ENCODE assay signal across 11 cellular contexts in the genomic region with DNA sequence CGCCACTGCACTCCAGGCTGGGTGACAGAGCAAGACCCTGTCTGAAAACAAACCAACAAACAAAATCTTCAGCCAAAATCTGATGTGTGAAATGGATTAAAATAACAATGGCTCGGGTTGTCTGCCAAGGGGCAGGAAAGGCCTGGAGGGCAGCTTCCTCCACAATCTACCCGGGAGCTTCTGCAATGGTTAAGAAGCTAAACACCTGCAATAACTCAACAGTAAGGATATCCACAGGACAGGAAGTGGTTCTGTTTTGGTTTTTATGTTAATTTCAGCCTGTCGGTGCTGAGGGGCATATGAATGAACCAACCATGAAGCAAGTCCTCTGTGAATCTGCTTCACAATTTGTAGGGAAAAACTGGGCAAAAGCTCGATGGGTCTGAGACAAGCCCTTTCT. TPM values are rescaled to one million over a fixed set of nuclear protein-coding genes. Genes with fewer than 3 reads are reported as not detected.
DNase-seq lines count a peak whose midpoint lies in the region; ATAC-seq and TF ChIP-seq lines count a peak whose summit lies in the region.
"Had no signal": no experiment of that assay in that cellular context is flagged by ENCODE, and none has a peak within 500 bp of the region (broad histone marks: within the 10 kb centered on the region; RNA-seq: fewer than 3 reads in every experiment).

No MANE protein-coding gene starts in this region.

- H3K4me1 Mint-ChIP-seq in natural killer cell (peaks cover 21 to 31% of the 10 kb centered on the region in 2 donors), Calu3 (ENCODE audit: low read depth, unreplicated experiment) (peaks cover under 1% of the 10 kb centered on the region)

- H3K36me3 Mint-ChIP-seq in activated naive CD4-positive, alpha-beta T cell treated with anti-CD3 and anti-CD28 coated beads, Interleukin-2, amount 50 U/mL, for 72 hours, result peaks cover 0 to 27% of the 10 kb centered on the region in 2 donors
- H3K36me3 Mint-ChIP-seq in natural killer cell, result no peaks in the 10 kb centered on the region
- H3K36me3 Mint-ChIP-seq in Calu3 (ENCODE audit: insufficient read depth, unreplicated experiment), result peaks cover 46% of the 10 kb centered on the region

- BruUV-seq in Calu3 (replicated peaks; lab: Mats Ljungman, UMichigan), result no TSS peak

- no peak overlapping the region for H3K4me3 Mint-ChIP-seq in natural killer cell
- no peak overlapping the region for H3K4me3 Mint-ChIP-seq in Calu3 (ENCODE audit: low read depth, unreplicated experiment)

- intact Hi-C loops in natural killer cell (cut with micrococcal nuclease) (no loop called here), Calu3 (cut with micrococcal nuclease; ENCODE audit: unreplicated experiment) (no loop called here)

- H3K27me3 Mint-ChIP-seq in natural killer cell (ENCODE audit: low read depth in 2 of 2), result no peaks in the 10 kb centered on the region
- no peaks in the 10 kb centered on the region for H3K27me3 Mint-ChIP-seq in Calu3 (ENCODE audit: unreplicated experiment)

- CTCF ChIA-PET in Calu3 (lab: Charles Lee), result no interaction called here

- H3K9me3 Mint-ChIP-seq in activated naive CD4-positive, alpha-beta T cell treated with anti-CD3 and anti-CD28 coated beads, Interleukin-2, amount 50 U/mL, for 72 hours, result no peaks in the 10 kb centered on the region
- H3K9me3 Mint-ChIP-seq in natural killer cell (no peaks in the 10 kb centered on the region), Calu3 (ENCODE audit: low read depth, unreplicated experiment) (no peaks in the 10 kb centered on the region)

- ATAC-seq in activated naive CD4-positive, alpha-beta T cell treated with anti-CD3 and anti-CD28 coated beads, Interleukin-2, amount 50 U/mL, for 72 hours, result peak; percentile 30 to 33
- ATAC-seq in natural killer cell, result peak in 2 of 3 donors; percentile 58 to 69
- ATAC-seq: right cardiac atrium had no signal

- peak overlapping the region; percentile 17 to 95 for H3K27ac Mint-ChIP-seq in activated naive CD4-positive, alpha-beta T cell treated with anti-CD3 and anti-CD28 coated beads, Interleukin-2, amount 50 U/mL, for 72 hours
- H3K27ac Mint-ChIP-seq in natural killer cell (peak overlapping the region; percentile 79 to 82), Calu3 (ENCODE audit: unreplicated experiment) (no peak overlapping the region)

- in situ Hi-C loops in KBM-7 (cut with MboI; ENCODE audit: low pct_unique_long_range_greater_than_20kb, low sequenced_read_pairs), result no loop called here

- TF ChIP-seq CTCF in natural killer cell (IDR thresholded peaks at IDR 0.05) (no peak), Calu3 (IDR thresholded peaks at IDR 0.05; ENCODE audit: unreplicated experiment) (no peak)

- peak; percentile 35 for DNase-seq in GF-D8 (lab: John Stamatoyannopoulos, UW)
- peak; percentile 67 for DNase-seq in KBM-7
- DNase-seq in activated naive CD4-positive, alpha-beta T cell treated with anti-CD3 and anti-CD28 coated beads, Interleukin-2, amount 50 U/mL, for 72 hours (ENCODE audit: low spot score in 2 of 2), result no peak
- no peak for DNase-seq in natural killer cell
- DNase-seq in LoVo (ENCODE audit: low spot score), result no peak
- DNase-seq in Calu3, result no peak
- DNase-seq in NCI-H82 (lab: John Stamatoyannopoulos, UW), result no peak
- DNase-seq in SW480 (ENCODE audit: low spot score), result no peak
- DNase-seq: NCI-H2081, OCI-M1, right cardiac atrium had no signal

RNA-seq across cellular contexts. Expression of a gene that starts 34.4 kb away (rescaled TPM):
- total RNA-seq in activated naive CD4-positive, alpha-beta T cell treated with anti-CD3 and anti-CD28 coated beads, Interleukin-2, amount 50 U/mL, for 72 hours, result 10 to 100 TPM in 1 of 2 donors, 1 to 10 TPM in 1; 3.1 to 19.0 TPM
- total RNA-seq in natural killer cell (10 to 100 TPM in 2 of 3 donors, 1 to 10 TPM in 1; 9.4 to 15.5 (median 13.7) TPM), Calu3 (2022) (22.2 and 27.1 TPM in 2 replicates)

Comparison
In these comparisons a context has a peak if more than half of its experiments do, and no peak if none do; other contexts are left out.
1. DNase-seq: peak in GF-D8 (single experiment) and KBM-7 (single experiment); none in activated naive CD4-positive, alpha-beta T cell treated with anti-CD3 and anti-CD28 coated beads, Interleukin-2, amount 50 U/mL, for 72 hours (0 of 2), natural killer cell (single experiment), LoVo (single experiment), Calu3 (single experiment), NCI-H82 (single experiment) and SW480 (single experiment).